ENCODE assay signal across 17 cellular contexts in the genomic region with DNA sequence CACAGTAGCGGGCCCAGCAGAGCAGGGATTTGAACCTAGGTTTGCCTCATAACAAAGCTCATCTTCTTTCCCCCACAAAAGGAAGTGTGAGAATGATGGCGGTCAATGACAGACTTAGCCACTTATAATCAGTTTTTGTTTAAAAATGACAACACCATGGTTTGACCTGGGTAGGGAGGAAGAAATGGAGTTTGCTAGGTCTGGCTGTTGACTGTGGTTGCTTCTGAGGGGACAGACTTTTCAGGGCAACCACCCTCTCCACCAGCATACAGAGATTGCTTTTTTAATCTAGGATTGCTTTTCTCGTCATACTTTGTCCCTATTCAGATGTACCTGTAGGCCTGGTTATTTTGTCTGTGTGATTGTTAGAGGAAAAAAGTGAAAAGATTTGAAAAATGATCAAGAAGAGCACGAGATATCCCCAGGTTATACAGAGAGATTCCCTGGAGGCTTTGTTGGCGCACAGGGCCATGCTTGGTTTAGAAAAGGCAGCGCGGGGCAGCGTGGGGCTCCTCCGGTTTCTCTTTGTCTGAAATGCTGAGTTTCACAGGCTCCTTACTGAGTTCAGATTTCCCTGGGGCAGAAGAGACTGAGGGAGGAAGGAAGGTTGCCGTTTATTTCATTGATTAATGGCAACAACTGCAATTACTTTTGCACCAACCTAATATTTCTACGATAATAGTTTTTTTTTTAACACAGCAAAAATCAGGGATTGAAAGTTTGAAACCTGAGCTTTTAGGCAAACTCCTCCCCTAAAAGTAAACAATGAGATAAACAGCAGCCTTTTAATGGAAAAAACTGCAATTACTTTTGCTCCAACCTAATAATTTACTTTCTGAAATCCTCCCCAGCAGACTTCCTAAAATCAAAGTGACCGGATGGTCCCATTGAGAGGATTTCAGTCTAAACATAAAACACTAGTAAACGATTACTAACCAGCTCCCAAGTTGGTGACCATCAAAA.
DNase-seq lines count a peak whose midpoint lies in the region; ATAC-seq and TF ChIP-seq lines count a peak whose summit lies in the region.
"Had no signal": no experiment of that assay in that cellular context is flagged by ENCODE, and none has a peak within 500 bp of the region (broad histone marks: within the 10 kb centered on the region; RNA-seq: fewer than 3 reads in every experiment).

No MANE protein-coding gene starts in this region.

- H3K9me3 Mint-ChIP-seq in activated T-cell treated with anti-CD3 and anti-CD28 coated beads, Interleukin-2, amount 50 U/mL, for 24 hours, result no peaks in the 10 kb centered on the region
- H3K9me3 Mint-ChIP-seq: activated B cell treated with CpG ODN at 0.5 μM for 24 hours had no signal

- WGBS in right cardiac atrium, result 76% methylated on average over 13 of the region's 13 CpGs
- WGBS in gastroesophageal sphincter (ENCODE audit: low coverage in 1 of 2), 2 donors, result 63 to 75% methylated on average over 12 to 13 of the region's 13 CpGs

- H3K4me3 ChIP-seq in cardiac muscle cell, result no peak overlapping the region
- no peak overlapping the region for H3K4me3 ChIP-seq in right cardiac atrium (ENCODE audit: low read length)
- H3K4me3 ChIP-seq in astrocyte of the spinal cord (ENCODE audit: low read depth, low read length), result no peak overlapping the region
- no peak overlapping the region for H3K4me3 ChIP-seq in gastroesophageal sphincter
- H3K4me3 ChIP-seq: ascending aorta, upper lobe of right lung had no signal

- in situ Hi-C loops in astrocyte of the spinal cord (cut with HindIII; ENCODE audit: low sequenced_read_pairs), result no loop called here

- H3K27ac ChIP-seq in cardiac muscle cell, result peak overlapping the region; percentile 3
- no peak overlapping the region for H3K27ac ChIP-seq in right cardiac atrium (ENCODE audit: low read length)
- H3K27ac ChIP-seq in gastroesophageal sphincter, result no peak overlapping the region
- H3K27ac ChIP-seq: ascending aorta, KMS-11, upper lobe of right lung had no signal

- TF ChIP-seq CTCF in cardiac muscle cell (IDR thresholded peaks at IDR 0.05; ENCODE audit: low read depth, low read length) (no peak), astrocyte of the spinal cord (IDR thresholded peaks at IDR 0.05; ENCODE audit: low read depth, low read length) (no peak), gastroesophageal sphincter (IDR thresholded peaks at IDR 0.05) (no peak)

- peak in 1 of 2 donors; percentile 29 for DNase-seq in cardiac muscle cell (ENCODE audit: low read depth in 1 of 2, low spot score in 1 of 2)
- DNase-seq in right cardiac atrium, result no peak
- DNase-seq in astrocyte of the spinal cord (ENCODE audit: low read depth, low spot score), result peak; percentile 35
- no peak for DNase-seq in left lobe of liver (ENCODE audit: low spot score)
- DNase-seq in activated T-cell treated with anti-CD3 and anti-CD28 coated beads, Interleukin-2, amount 50 U/mL, for 24 hours, result no peak
- no peak for DNase-seq in CD1c-positive myeloid dendritic cell (ENCODE audit: extremely low spot score)
- no peak for DNase-seq in epidermal melanocyte (ENCODE audit: insufficient read length, low spot score)
- DNase-seq: ACHN, activated B cell treated with CpG ODN at 0.5 μM for 24 hours, DMS153, NCI-H526, SIG-M5, small intestine, upper lobe of right lung had no signal

- TF ChIP-seq EP300 in gastroesophageal sphincter (IDR thresholded peaks at IDR 0.05), result no peak

- H3K27ac Mint-ChIP-seq in activated T-cell treated with anti-CD3 and anti-CD28 coated beads, Interleukin-2, amount 50 U/mL, for 24 hours, result no peak overlapping the region
- H3K27ac Mint-ChIP-seq: activated B cell treated with CpG ODN at 0.5 μM for 24 hours had no signal

- H3K4me1 ChIP-seq in cardiac muscle cell (ENCODE audit: low read depth) (peaks cover 28% of the 10 kb centered on the region), right cardiac atrium (ENCODE audit: control insufficient read depth, insufficient read depth, low read length) (no peaks in the 10 kb centered on the region), gastroesophageal sphincter (peaks cover 0 to 27% (median 0%) of the 10 kb centered on the region in 3 donors)
- H3K4me1 ChIP-seq: ascending aorta had no signal

- H3K4me3 Mint-ChIP-seq in activated T-cell treated with anti-CD3 and anti-CD28 coated beads, Interleukin-2, amount 50 U/mL, for 24 hours, result no peak overlapping the region
- H3K4me3 Mint-ChIP-seq: activated B cell treated with CpG ODN at 0.5 μM for 24 hours had no signal

- no peaks in the 10 kb centered on the region for H3K9me3 ChIP-seq in cardiac muscle cell (ENCODE audit: low read depth)
- no peaks in the 10 kb centered on the region for H3K9me3 ChIP-seq in right cardiac atrium (ENCODE audit: control insufficient read depth, low read length)
- no peaks in the 10 kb centered on the region for H3K9me3 ChIP-seq in gastroesophageal sphincter
- H3K9me3 ChIP-seq: ascending aorta, upper lobe of right lung had no signal

- H3K27me3 Mint-ChIP-seq in activated T-cell treated with anti-CD3 and anti-CD28 coated beads, Interleukin-2, amount 50 U/mL, for 24 hours, result peaks cover 12% of the 10 kb centered on the region
- H3K27me3 Mint-ChIP-seq: activated B cell treated with CpG ODN at 0.5 μM for 24 hours had no signal

- intact Hi-C loops in right cardiac atrium (cut with DNase I), result no loop called here

- no peak for TF ChIP-seq POLR2A in gastroesophageal sphincter (IDR thresholded peaks at IDR 0.05)

- H3K27me3 ChIP-seq in cardiac muscle cell (no peaks in the 10 kb centered on the region), right cardiac atrium (ENCODE audit: control insufficient read depth, insufficient read depth) (no peaks in the 10 kb centered on the region), gastroesophageal sphincter (no peaks in the 10 kb centered on the region)
- H3K27me3 ChIP-seq: ascending aorta, upper lobe of right lung had no signal

- no peak for ATAC-seq in right cardiac atrium
- ATAC-seq in left lobe of liver, result peak; percentile 76
- ATAC-seq in gastroesophageal sphincter, result no peak
- ATAC-seq: upper lobe of right lung had no signal

- H3K36me3 Mint-ChIP-seq in activated T-cell treated with anti-CD3 and anti-CD28 coated beads, Interleukin-2, amount 50 U/mL, for 24 hours (ENCODE audit: low read depth), result no peaks in the 10 kb centered on the region

- H3K36me3 ChIP-seq in cardiac muscle cell, result no peaks in the 10 kb centered on the region
- no peaks in the 10 kb centered on the region for H3K36me3 ChIP-seq in gastroesophageal sphincter
- H3K36me3 ChIP-seq: ascending aorta, upper lobe of right lung had no signal

- no peaks in the 10 kb centered on the region for H3K4me1 Mint-ChIP-seq in activated T-cell treated with anti-CD3 and anti-CD28 coated beads, Interleukin-2, amount 50 U/mL, for 24 hours (ENCODE audit: low read depth)
- H3K4me1 Mint-ChIP-seq: activated B cell treated with CpG ODN at 0.5 μM for 24 hours had no signal
